ENCODE assay signal across 1 cellular context in genomic region chr7:29564455-29565185, GRCh38.
A peak's percentile ranks its signal among the peaks of the same experiment; 100 is the strongest.
TF ChIP-seq lines count a peak whose summit lies in the region.

No MANE protein-coding gene starts in this region.

TF ChIP-seq in HepG2, 621 proteins besides CTCF, POLR2A, EP300 and RAD21 (continued from another document and continues in another):
- TF ChIP-seq ZNF318 (CRISPR knock-in tag; IDR thresholded peaks at IDR 0.05) = no peak
- no peak for TF ChIP-seq ZNF646 (CRISPR knock-in tag; IDR thresholded peaks at IDR 0.05)
- TF ChIP-seq NFAT5 (CRISPR knock-in tag; IDR thresholded peaks at IDR 0.05) = no peak
- TF ChIP-seq ZNF564 (CRISPR knock-in tag; IDR thresholded peaks at IDR 0.05) = no peak
- no peak; the same call in 1 of the 2 replicates for TF ChIP-seq ZNF776 (CRISPR knock-in tag; IDR thresholded peaks at IDR 0.05)
- TF ChIP-seq IRX3 (CRISPR knock-in tag; IDR thresholded peaks at IDR 0.05; ENCODE audit: borderline replicate concordance, low read depth) = no peak
- TF ChIP-seq TARDBP (CRISPR knock-in tag; IDR thresholded peaks at IDR 0.05) = no peak
- TF ChIP-seq TRAFD1 (CRISPR knock-in tag; IDR thresholded peaks at IDR 0.05; ENCODE audit: borderline replicate concordance) = no peak
- no peak for TF ChIP-seq YEATS4 (CRISPR knock-in tag; IDR thresholded peaks at IDR 0.05; ENCODE audit: borderline replicate concordance)
- TF ChIP-seq GATAD1 (CRISPR knock-in tag; IDR thresholded peaks at IDR 0.05) = peak; percentile 43; the same call in 1 of the 2 replicates
- no peak for TF ChIP-seq ZNF253 (CRISPR knock-in tag; IDR thresholded peaks at IDR 0.05; ENCODE audit: borderline replicate concordance)
- no peak for TF ChIP-seq CHCHD3 (CRISPR knock-in tag; IDR thresholded peaks at IDR 0.05)
- 0 out of 2 replicates have a peak, but pooled peaks have one; percentile 37 for TF ChIP-seq ELF3 (CRISPR knock-in tag; IDR thresholded peaks at IDR 0.05)
- TF ChIP-seq PRDM15 (CRISPR knock-in tag; IDR thresholded peaks at IDR 0.05) = peak; percentile 79
- peak; percentile 83; the same call in 1 of the 2 replicates for TF ChIP-seq KMT2A (CRISPR knock-in tag; IDR thresholded peaks at IDR 0.05)
- TF ChIP-seq ZNF552 (CRISPR knock-in tag; IDR thresholded peaks at IDR 0.05; ENCODE audit: borderline replicate concordance) = no peak
- no peak for TF ChIP-seq ZNF772 (CRISPR knock-in tag; IDR thresholded peaks at IDR 0.05)
- TF ChIP-seq HIC2 (CRISPR knock-in tag; IDR thresholded peaks at IDR 0.05; ENCODE audit: low read depth) = no peak
- no peak; the same call in 1 of the 2 replicates for TF ChIP-seq BCL3 (CRISPR knock-in tag; IDR thresholded peaks at IDR 0.05)
- TF ChIP-seq XRCC5 (optimal IDR thresholded peaks at IDR 0.05; ENCODE audit: low read length) = no peak
